In the genomic region with DNA sequence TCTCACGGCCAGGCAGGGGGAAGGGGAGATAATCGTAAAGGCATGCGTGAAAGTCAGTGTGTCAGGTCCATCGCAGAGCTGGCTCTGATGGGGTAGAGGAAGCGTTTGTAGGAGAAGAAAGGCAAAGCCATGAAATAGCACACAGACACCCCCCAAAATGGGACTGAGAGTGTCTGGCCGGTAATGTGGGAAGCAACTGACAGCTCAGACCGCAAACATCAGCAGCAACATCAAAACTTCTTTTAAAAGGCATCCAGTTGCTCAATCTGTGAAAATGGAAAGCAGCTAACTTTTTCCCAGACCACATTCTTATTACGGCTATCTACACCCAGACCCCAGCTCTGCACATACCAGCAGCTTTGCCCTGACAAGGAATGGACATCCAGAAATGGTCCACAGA, we compare ENCODE assay signal across 1 cellular context.
TF ChIP-seq lines count a peak whose summit lies in the region.

No MANE protein-coding gene starts in this region.

TF ChIP-seq in H1, 55 proteins besides CTCF, POLR2A, EP300 and RAD21:
- TF ChIP-seq SRF (IDR thresholded peaks at IDR 0.05; ENCODE audit: low read depth, low read length) (no peak), TBP (IDR thresholded peaks at IDR 0.05; ENCODE audit: low read depth, low read length) (no peak), YY1 (IDR thresholded peaks at IDR 0.05; ENCODE audit: low read depth, low read length) (no peak), RFX5 (IDR thresholded peaks at IDR 0.05; ENCODE audit: borderline replicate concordance, low read depth, low read length) (no peak), BACH1 (IDR thresholded peaks at IDR 0.05; ENCODE audit: low read length) (no peak), JUND (IDR thresholded peaks at IDR 0.05; ENCODE audit: low read length) (no peak), CHD1 (IDR thresholded peaks at IDR 0.05; ENCODE audit: low read depth, low read length) (no peak), KDM1A (IDR thresholded peaks at IDR 0.05; ENCODE audit: borderline replicate concordance, low read length) (no peak), CEBPB (IDR thresholded peaks at IDR 0.05; ENCODE audit: low read depth, low read length) (no peak), RNF2 (IDR thresholded peaks at IDR 0.05; ENCODE audit: borderline replicate concordance, low read depth, low read length, missing control alignments, poor library complexity, severe bottlenecking) (no peak), CBX8 (IDR thresholded peaks at IDR 0.05; ENCODE audit: borderline replicate concordance, low read depth, low read length) (no peak), GABPA (IDR thresholded peaks at IDR 0.05; ENCODE audit: borderline replicate concordance, insufficient read depth, low read length) (no peak)
